8 cellular contexts compared by ENCODE assay signal in genomic region chr1:38815903-38816627, GRCh38. TPM values are rescaled to one million over a fixed set of nuclear protein-coding genes. Genes with fewer than 3 reads are reported as not detected.
DNase-seq lines count a peak whose midpoint lies in the region; ATAC-seq, FAIRE-seq and TF ChIP-seq lines count a peak whose summit lies in the region.

No MANE protein-coding gene starts in this region.

- H3K9me1 ChIP-seq in keratinocyte (ENCODE audit: control insufficient read depth, extremely low read depth, insufficient read depth, low read length): no peaks in the 10 kb centered on the region

- no peak for FAIRE-seq in keratinocyte (lab: Jason Lieb, UNC)

- no TSS peak for BruUV-seq in mammary epithelial cell (replicated peaks; lab: Mats Ljungman, UMichigan)

- peaks cover 70% of the 10 kb centered on the region for H3K27me3 ChIP-seq in keratinocyte (ENCODE audit: control insufficient read depth, extremely low read depth, insufficient read depth, low read length)
- H3K27me3 ChIP-seq in heart right ventricle: peaks cover 2 to 96% (median 78%) of the 10 kb centered on the region in 7 donors
- H3K27me3 ChIP-seq in mammary epithelial cell (ENCODE audit: insufficient read depth, low read length): peaks cover 5% of the 10 kb centered on the region

- in situ Hi-C loops in mammary epithelial cell (cut with MboI; ENCODE audit: low sequenced_read_pairs in 2 of 2): loop anchor here in 1 of 2 donors (25.0 kb wide), 1 partner anchor 229 kb away; no protein-coding TSS in a partner anchor

- H3K9me3 ChIP-seq in keratinocyte (ENCODE audit: control insufficient read depth, low read depth, low read length) (no peaks in the 10 kb centered on the region), heart right ventricle (peaks cover 0 to 7% (median 0%) of the 10 kb centered on the region in 11 donors), mammary epithelial cell (replicated peaks; ENCODE audit: insufficient read depth, low read length) (no peaks in the 10 kb centered on the region)

- H3K4me1 ChIP-seq in keratinocyte (ENCODE audit: control insufficient read depth, extremely low read depth, insufficient read depth, low read length) (no peaks in the 10 kb centered on the region), heart right ventricle (peaks cover 0 to 17% (median 11%) of the 10 kb centered on the region in 9 donors), mammary epithelial cell (ENCODE audit: insufficient read depth, low read length) (peaks cover 3% of the 10 kb centered on the region)

- H3K79me2 ChIP-seq in keratinocyte (ENCODE audit: control insufficient read depth, insufficient read depth, low read length): no peaks in the 10 kb centered on the region
- H3K79me2 ChIP-seq in mammary epithelial cell (ENCODE audit: insufficient read depth, low read length): no peaks in the 10 kb centered on the region

- peak overlapping the region; percentile 12 for H3K4me2 ChIP-seq in keratinocyte (ENCODE audit: control insufficient read depth, extremely low read depth, insufficient read depth, low read depth, low read length)
- no peak overlapping the region for H3K4me2 ChIP-seq in mammary epithelial cell (ENCODE audit: insufficient read depth, low read depth, low read length)

- H3K9ac ChIP-seq in keratinocyte (ENCODE audit: control insufficient read depth, extremely low read depth, insufficient read depth, low read length) (no peak overlapping the region), mammary epithelial cell (ENCODE audit: insufficient read depth, low read length) (no peak overlapping the region)

- no peak overlapping the region for H3K27ac ChIP-seq in keratinocyte (ENCODE audit: control insufficient read depth, insufficient read depth, low read length)
- no peak overlapping the region for H3K27ac ChIP-seq in heart right ventricle
- no peak overlapping the region for H3K27ac ChIP-seq in mammary epithelial cell (ENCODE audit: insufficient read depth, low read depth, low read length)

- H3K36me3 ChIP-seq in keratinocyte (ENCODE audit: control insufficient read depth in 2 of 2, extremely low read depth in 1 of 2, insufficient read depth in 2 of 2, low read length in 2 of 2) (no peaks in the 10 kb centered on the region), heart right ventricle (no peaks in the 10 kb centered on the region), mammary epithelial cell (ENCODE audit: insufficient read depth, low read length) (no peaks in the 10 kb centered on the region)

- H2AFZ ChIP-seq in keratinocyte (ENCODE audit: control insufficient read depth, low read length): no peak overlapping the region
- no peak overlapping the region for H2AFZ ChIP-seq in mammary epithelial cell (ENCODE audit: low read depth, low read length)

- 25 to 30% methylated on average over 36 of the region's 36 CpGs for WGBS in heart right ventricle, 2 donors
- WGBS in mammary epithelial cell (ENCODE audit: low coverage, missing lambda C conversion rate): 87% methylated on average over 17 of the region's 36 CpGs

- H3K4me3 ChIP-seq in keratinocyte (ENCODE audit: control insufficient read depth in 2 of 3, extremely low read depth in 1 of 3, insufficient read depth in 2 of 3, low read depth in 1 of 3, low read length in 3 of 3) (no peak overlapping the region), heart right ventricle (no peak overlapping the region), mammary epithelial cell (replicated peaks in 1 of 3; ENCODE audit: insufficient read depth in 1 of 3, low read depth in 2 of 3, low read length in 3 of 3) (no peak overlapping the region)

- DNase-seq in activated CD4-positive, alpha-beta T cell treated with anti-CD3 and anti-CD28 coated beads for 48 hours: peak; percentile 38
- no peak for DNase-seq in activated CD4-positive, alpha-beta T cell treated with anti-CD3 and anti-CD28 coated beads, Interleukin-2, amount 50 U/mL, for 4 hours
- DNase-seq in NCI-H2171 (lab: John Stamatoyannopoulos, UW): peak; percentile 39
- DNase-seq in keratinocyte (ENCODE audit: low read depth, low spot score): no peak
- DNase-seq in heart right ventricle: no peak
- no peak for DNase-seq in cerebellar nuclear complex (lab: John Stamatoyannopoulos, UW)
- DNase-seq in mammary epithelial cell: no peak

- intact Hi-C loops in heart right ventricle (cut with DNase I) (loop anchor here in 9 of 10 donors (5.0 to 10.0 kb wide), 4 partner anchors 204 to 781 kb away; partner anchors contain the start of gene POU3F1 (in 2 of the 9)), mammary epithelial cell (cut with micrococcal nuclease) (loop anchor here (5.0 to 10.0 kb wide), 4 partner anchors 124 to 664 kb away; no protein-coding TSS in a partner anchor)

- CTCF ChIA-PET in mammary epithelial cell (lab: Charles Lee; ENCODE audit: low non-redundant PET): no interaction called here

- ATAC-seq in HG02623 (IDR thresholded peaks at IDR 0.05; ENCODE audit: unreplicated experiment) (peak; percentile 76), heart right ventricle (no peak)

- TF ChIP-seq CTCF in keratinocyte (optimal IDR thresholded peaks at IDR 0.05 in 1 of 3, IDR thresholded peaks at IDR 0.05 in 1 of 3, conservative IDR thresholded peaks at IDR 0.05 in 1 of 3; ENCODE audit: extremely low read depth in 1 of 3, insufficient read depth in 2 of 3, low read length in 3 of 3) (peak in 1 of 3 experiments; percentile 18), heart right ventricle (IDR thresholded peaks at IDR 0.05) (no peak), mammary epithelial cell (conservative IDR thresholded peaks at IDR 0.05 in 1 of 2, IDR thresholded peaks at IDR 0.05 in 1 of 2; ENCODE audit: extremely low read depth in 1 of 2, insufficient read depth in 1 of 2, low read depth in 1 of 2, low read length in 2 of 2) (no peak)

- dilution Hi-C loops in keratinocyte (cut with MboI; ENCODE audit: extremely low pct_ligation_motif_present, low sequenced_read_pairs): loop anchor here (25.0 kb wide), 1 partner anchor 279 kb away; no protein-coding TSS in a partner anchor
- dilution Hi-C loops in mammary epithelial cell (cut with HindIII; ENCODE audit: low sequenced_read_pairs): no loop called here

- H4K20me1 ChIP-seq in keratinocyte (ENCODE audit: control insufficient read depth, extremely low read depth, insufficient read depth, low read length): no peaks in the 10 kb centered on the region
- no peaks in the 10 kb centered on the region for H4K20me1 ChIP-seq in mammary epithelial cell (ENCODE audit: insufficient read depth, low read length)

RNA-seq across cellular contexts. Expression of gene RRAGC, which starts 43.5 kb away (rescaled TPM):
- polyA plus RNA-seq in keratinocyte (28.8 to 37.8 TPM (median 29.0 TPM) in 3 replicates), heart right ventricle (10 to 100 TPM in 1 of 2 donors, 1 to 10 TPM in 1; 6.9 to 16.6 TPM), mammary epithelial cell (14.4 TPM)
- 38.0 TPM for polyA plus RNA-seq in keratinocyte (2011; ENCODE audit: low read depth)
- polyA plus RNA-seq in keratinocyte (2011; cell fraction: cytosol; rRNA removed): 35.0 and 69.4 TPM in 2 replicates
- 31.2 and 39.3 TPM in 2 replicates for polyA plus RNA-seq in keratinocyte (2011; cell fraction: nucleus; rRNA removed)
- polyA plus RNA-seq in keratinocyte (2012; ENCODE audit: low replicate concordance): 36.9 and 63.5 TPM in 2 replicates
- polyA minus RNA-seq in keratinocyte (7.8 to 24.3 TPM (median 14.8 TPM) in 3 replicates), mammary epithelial cell (7.6 TPM)
- 17.5 TPM for polyA minus RNA-seq in keratinocyte (2011; cell fraction: cytosol; rRNA and poly(A)+ RNA removed)
- polyA minus RNA-seq in keratinocyte (2011; cell fraction: nucleus; rRNA and poly(A)+ RNA removed): 9.5 and 20.6 TPM in 2 replicates
- total RNA-seq in heart right ventricle (10 to 100 TPM; 20.3 to 32.3 (median 23.2) TPM), mammary epithelial cell (10 to 100 TPM; 21.8 to 36.9 TPM)

RNA-seq across cellular contexts. Expression of gene MYCBP, which starts 57.1 kb away (rescaled TPM):
- polyA plus RNA-seq in keratinocyte (22.4 to 39.9 TPM (median 23.9 TPM) in 3 replicates), heart right ventricle (1 to 10 TPM; 3.9 to 8.8 TPM), mammary epithelial cell (20.3 TPM)
- 29.6 TPM for polyA plus RNA-seq in keratinocyte (2011; ENCODE audit: low read depth)
- 22.3 and 40.8 TPM in 2 replicates for polyA plus RNA-seq in keratinocyte (2011; cell fraction: cytosol; rRNA removed)
- polyA plus RNA-seq in keratinocyte (2011; cell fraction: nucleus; rRNA removed): 11.5 and 14.7 TPM in 2 replicates
- polyA plus RNA-seq in keratinocyte (2012; ENCODE audit: low replicate concordance): 16.3 and 23.2 TPM in 2 replicates
- polyA minus RNA-seq in keratinocyte (6.0 to 25.8 TPM (median 16.8 TPM) in 3 replicates), mammary epithelial cell (23.2 TPM)
- 11.5 TPM for polyA minus RNA-seq in keratinocyte (2011; cell fraction: cytosol; rRNA and poly(A)+ RNA removed)
- 5.4 and 7.0 TPM in 2 replicates for polyA minus RNA-seq in keratinocyte (2011; cell fraction: nucleus; rRNA and poly(A)+ RNA removed)
- total RNA-seq in heart right ventricle (10 to 100 TPM in 2 of 10 donors, 1 to 10 TPM in 8; 5.4 to 22.8 (median 8.2) TPM), mammary epithelial cell (10 to 100 TPM; 11.7 to 15.9 TPM)

Comparison
In these comparisons a context has a peak if more than half of its experiments do, and no peak if none do; other contexts are left out.
1. DNase-seq: peak in activated CD4-positive, alpha-beta T cell treated with anti-CD3 and anti-CD28 coated beads for 48 hours (single experiment) and NCI-H2171 (single experiment); none in activated CD4-positive, alpha-beta T cell treated with anti-CD3 and anti-CD28 coated beads, Interleukin-2, amount 50 U/mL, for 4 hours (0 of 2), keratinocyte (single experiment), heart right ventricle (0 of 2), cerebellar nuclear complex (0 of 2) and mammary epithelial cell (single experiment).